In genomic region chr1:211261229-211261628, GRCh38 we compare ENCODE assay signal across 8 cellular contexts. TPM values are rescaled to one million over a fixed set of nuclear protein-coding genes. Genes with fewer than 3 reads are reported as not detected.
A peak's percentile ranks its signal among the peaks of the same experiment; 100 is the strongest.
DNase-seq lines count a peak whose midpoint lies in the region; ATAC-seq and TF ChIP-seq lines count a peak whose summit lies in the region.

No MANE protein-coding gene starts in this region.

- H3K27ac Mint-ChIP-seq in GM23338, result peak overlapping the region; percentile 74

- H3K27me3 Mint-ChIP-seq in GM23338 (ENCODE audit: insufficient read depth, low read depth, poor library complexity), result peaks cover 21% of the 10 kb centered on the region

- TF ChIP-seq CTCF in GM23338 (conservative IDR thresholded peaks at IDR 0.05; ENCODE audit: low read depth in 2 of 2) (no peak), VCaP (conservative IDR thresholded peaks at IDR 0.05) (no peak), foreskin fibroblast (IDR thresholded peaks at IDR 0.05; ENCODE audit: low read depth, low read length) (no peak)

- H3K4me3 ChIP-seq in GM23338, result peak overlapping the region; percentile 80
- H3K4me3 ChIP-seq in foreskin fibroblast (ENCODE audit: low read depth in 1 of 2, low read length in 2 of 2), result peak overlapping the region; percentile 75 to 95
- peak overlapping the region; percentile 100 for H3K4me3 ChIP-seq in skeletal muscle satellite cell (ENCODE audit: low read length)

- no peaks in the 10 kb centered on the region for H3K27me3 ChIP-seq in GM23338 (ENCODE audit: insufficient read depth)
- H3K27me3 ChIP-seq in skeletal muscle satellite cell (ENCODE audit: control insufficient read depth, insufficient read depth, low read length), result no peaks in the 10 kb centered on the region

- no peak overlapping the region for H2AFZ ChIP-seq in GM23338

- H3K9me2 ChIP-seq in GM23338 (ENCODE audit: insufficient read depth), result no peaks in the 10 kb centered on the region

- H3K27ac ChIP-seq in GM23338 (ENCODE audit: low read depth), result peak overlapping the region; percentile 42; the same call in 1 of the 2 replicates
- H3K27ac ChIP-seq in VCaP, result peak overlapping the region; percentile 100

- no peak for TF ChIP-seq POLR2A in GM18505 (IDR thresholded peaks at IDR 0.05; ENCODE audit: borderline replicate concordance, extremely low read depth, insufficient read depth, insufficient read length)

- H3K4me1 ChIP-seq in GM23338 (ENCODE audit: insufficient read depth) (peaks cover 9% of the 10 kb centered on the region), skeletal muscle satellite cell (ENCODE audit: control insufficient read depth, insufficient read depth, low read length) (peaks cover 17% of the 10 kb centered on the region)

- peaks cover 22% of the 10 kb centered on the region for H3K4me1 Mint-ChIP-seq in GM23338

- no peaks in the 10 kb centered on the region for H3K9me3 Mint-ChIP-seq in GM23338

- H3K79me2 ChIP-seq in GM23338 (replicated peaks; ENCODE audit: insufficient read depth), result peaks cover 50% of the 10 kb centered on the region

- H3K36me3 Mint-ChIP-seq in GM23338 (ENCODE audit: low read depth), result peaks cover 23% of the 10 kb centered on the region; the same call in 2 of the 3 replicates

- H3K9ac ChIP-seq in skeletal muscle satellite cell (ENCODE audit: low read depth, low read length), result peak overlapping the region; percentile 86

- peak overlapping the region; percentile 89 for H3K4me2 ChIP-seq in GM23338
- H3K4me2 ChIP-seq in skeletal muscle satellite cell (ENCODE audit: low read length), result peak overlapping the region; percentile 96

- H3K9me3 ChIP-seq in skeletal muscle satellite cell (replicated peaks; ENCODE audit: low read length), result no peaks in the 10 kb centered on the region

- ATAC-seq in GM23338 (no peak), GM18868 (IDR thresholded peaks at IDR 0.05; ENCODE audit: unreplicated experiment) (no peak), GM18505 (IDR thresholded peaks at IDR 0.05; ENCODE audit: unreplicated experiment) (no peak), GM21528 (IDR thresholded peaks at IDR 0.05; ENCODE audit: low FRiP score, unreplicated experiment) (no peak)

- DNase-seq in GM23338 (ENCODE audit: low spot score) (no peak), foreskin fibroblast (no peak)
- no peak for DNase-seq in stimulated activated CD4-positive, alpha-beta T cell treated with anti-CD3 and anti-CD28 coated beads, Interleukin-4, amount 100 ng/mL, for 4 hours

- H4K20me1 ChIP-seq in GM23338 (replicated peaks; ENCODE audit: insufficient read depth), result peaks cover 4% of the 10 kb centered on the region; the same call in 1 of the 2 replicates

- peaks cover 2% of the 10 kb centered on the region; the same call in 1 of the 2 replicates for H3K36me3 ChIP-seq in GM23338 (ENCODE audit: insufficient read depth)
- H3K36me3 ChIP-seq in skeletal muscle satellite cell (ENCODE audit: insufficient read depth, low read length), result no peaks in the 10 kb centered on the region

- peaks cover 13% of the 10 kb centered on the region for H3F3A ChIP-seq in GM23338 (replicated peaks; ENCODE audit: low read depth)

- peak overlapping the region; percentile 76 for H3K4me3 Mint-ChIP-seq in GM23338

TF ChIP-seq in GM23338, 12 proteins besides CTCF, POLR2A, EP300 and RAD21:
- TF ChIP-seq ETS1 (IDR thresholded peaks at IDR 0.05) (no peak), NANOG (IDR thresholded peaks at IDR 0.05; ENCODE audit: borderline replicate concordance) (no peak), JUNB (IDR thresholded peaks at IDR 0.05; ENCODE audit: unreplicated experiment) (no peak), POLR2AphosphoS5 (IDR thresholded peaks at IDR 0.05; ENCODE audit: low read depth) (no peak), ZNF331 (CRISPR knock-in tag; IDR thresholded peaks at IDR 0.05; ENCODE audit: low read depth) (no peak)

RNA-seq across cellular contexts. Expression of gene RCOR3, which starts 2.1 kb away (rescaled TPM):
- total RNA-seq in GM23338 (2014; rRNA removed; shearing (Covaris generic)), result 26.2 and 30.5 TPM in 2 replicates
- polyA plus RNA-seq in GM23338 (2016; fragmentation: Nextera tagmentation; extraction: Ambion mirVana), result 15.3 and 19.4 TPM in 2 replicates
- total RNA-seq in skeletal muscle satellite cell (2012; rRNA removed), result 13.3 and 16.0 TPM in 2 replicates
